30 cellular contexts compared by ENCODE assay signal in genomic region chr4:84158670-84159069, GRCh38.
"Had no signal": no experiment of that assay in that cellular context is flagged by ENCODE, and none has a peak within 500 bp of the region (broad histone marks: within the 10 kb centered on the region; RNA-seq: fewer than 3 reads in every experiment).

No MANE protein-coding gene starts in this region.

- H3K27ac ChIP-seq: adrenal gland, body of pancreas, foreskin keratinocyte, gastrocnemius medialis had no signal

- ATAC-seq: activated CD4-positive, alpha-beta T cell treated with anti-CD3 and anti-CD28 coated beads for 36 hours; activated CD8-positive, alpha-beta memory T cell treated with anti-CD3 and anti-CD28 coated beads, Interleukin-2, amount 10 ng/mL, durations not matched to agents 7 days and 5 days; activated CD8-positive, alpha-beta T cell treated with anti-CD3 and anti-CD28 coated beads, Interleukin-2, amount 10 ng/mL, durations not matched to agents 7 days and 5 days; activated naive CD8-positive, alpha-beta T cell treated with anti-CD3 and anti-CD28 coated beads, Interleukin-2, amount 50 U/mL, for 24 hours; body of pancreas; esophagus mucosa; foreskin keratinocyte; gastrocnemius medialis; T-cell had no signal

- DNase-seq: activated CD4-positive, alpha-beta memory T cell treated with anti-CD3 and anti-CD28 coated beads for 36 hours; activated CD4-positive, alpha-beta T cell treated with anti-CD3 and anti-CD28 coated beads for 36 hours; activated CD4-positive, alpha-beta T cell treated with anti-CD3 and anti-CD28 coated beads, Interleukin-2, amount 10 ng/mL, durations not matched to agents 24 days and 14 days; activated CD4-positive, CD25-positive, alpha-beta regulatory T cell; activated CD4-positive, CD25-positive, alpha-beta regulatory T cell treated with anti-CD3 and anti-CD28 coated beads, Interleukin-2, amount 50 U/mL, for 72 hours; activated CD8-positive, alpha-beta memory T cell treated with anti-CD3 and anti-CD28 coated beads, Interleukin-2, amount 10 ng/mL, durations not matched to agents 7 days and 5 days; activated CD8-positive, alpha-beta memory T cell treated with anti-CD3 and anti-CD28 coated beads, Interleukin-2, amount 50 U/mL, for 4 hours; activated CD8-positive, alpha-beta T cell treated with anti-CD3 and anti-CD28 coated beads, Interleukin-2, amount 10 ng/mL, durations not matched to agents 7 days and 5 days; activated effector memory CD4-positive, alpha-beta T cell treated with anti-CD3 and anti-CD28 coated beads, Interleukin-2, amount 50 U/mL, for 16 hours; activated naive CD4-positive, alpha-beta T cell treated with anti-CD3 and anti-CD28 coated beads for 36 hours; activated naive CD8-positive, alpha-beta T cell treated with anti-CD3 and anti-CD28 coated beads for 36 hours; activated naive CD8-positive, alpha-beta T cell treated with anti-CD3 and anti-CD28 coated beads, Interleukin-2, amount 50 U/mL, for 24 hours; activated T-cell treated with anti-CD3 and anti-CD28 coated beads, Interleukin-2, amount 50 U/mL, for 1 hour; activated T-cell treated with anti-CD3 and anti-CD28 coated beads, Interleukin-2, amount 50 U/mL, for 48 hours; adrenal gland; amygdala; aorta; caudate nucleus; cortex of kidney; dermis blood vessel endothelial cell; effector CD8-positive, alpha-beta T cell; endodermal cell; foreskin keratinocyte; gastrocnemius medialis; SW 1271; T-cell; T1000 had no signal

- H3K36me3 ChIP-seq: adrenal gland, gastrocnemius medialis had no signal

- FAIRE-seq: colon had no signal

- H3K4me1 ChIP-seq: adrenal gland, foreskin keratinocyte, gastrocnemius medialis had no signal

- H3K4me3 ChIP-seq: adrenal gland, body of pancreas, gastrocnemius medialis had no signal

- H3K9me3 ChIP-seq: adrenal gland, body of pancreas, gastrocnemius medialis had no signal

- H3K27me3 ChIP-seq: body of pancreas had no signal
